15 cellular contexts compared by ENCODE assay signal in the genomic region with DNA sequence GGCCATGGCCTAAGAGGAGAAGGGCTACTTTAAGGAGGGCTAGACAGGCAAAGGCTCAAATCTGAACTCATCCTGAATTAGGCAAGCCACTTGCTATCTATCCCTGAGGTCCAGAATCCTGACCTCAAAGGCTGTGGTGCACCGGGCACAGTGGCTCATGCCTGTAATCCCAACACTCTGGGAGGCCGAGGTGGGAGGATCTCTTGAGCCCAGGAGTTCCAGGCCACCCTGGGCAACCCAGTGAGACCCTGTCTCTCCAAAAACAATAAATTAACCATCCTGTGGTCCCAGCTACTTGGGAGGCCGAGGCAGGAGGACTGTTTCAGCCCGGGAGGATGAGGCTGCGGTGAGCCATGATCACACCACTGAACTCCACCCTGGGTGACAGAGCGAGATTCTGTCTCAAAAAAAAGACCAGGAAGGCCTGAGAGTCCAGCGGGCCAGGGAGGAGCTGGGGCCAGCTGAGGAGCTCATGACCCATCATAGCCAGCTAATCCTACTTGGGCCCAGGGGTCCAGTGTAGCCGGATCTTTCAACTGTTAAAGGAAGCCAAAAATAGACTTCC. TPM values are rescaled to one million over a fixed set of nuclear protein-coding genes. Genes with fewer than 3 reads are reported as not detected.
DNase-seq lines count a peak whose midpoint lies in the region; ATAC-seq and TF ChIP-seq lines count a peak whose summit lies in the region.
"Had no signal": no experiment of that assay in that cellular context is flagged by ENCODE, and none has a peak within 500 bp of the region (broad histone marks: within the 10 kb centered on the region; RNA-seq: fewer than 3 reads in every experiment).

No MANE protein-coding gene starts in this region.

- WGBS in psoas muscle, 3 donors: 78 to 81% (median 80%) methylated on average over 8 of the region's 8 CpGs

- no peaks in the 10 kb centered on the region for H3K9me3 Mint-ChIP-seq in activated T-cell treated with anti-CD3 and anti-CD28 coated beads, Interleukin-2, amount 50 U/mL, for 24 hours
- H3K9me3 Mint-ChIP-seq in activated T-cell treated with anti-CD3 and anti-CD28 coated beads, Interleukin-2, amount 50 U/mL, for 72 hours: no peaks in the 10 kb centered on the region
- no peaks in the 10 kb centered on the region for H3K9me3 Mint-ChIP-seq in dendritic cell treated with granulocyte-macrophage colony-stimulating factor and Interleukin-4, amounts not matched to agents 40 ng/mL and 50 ng/mL, for 4 days

- no peak for ATAC-seq in activated T-cell treated with anti-CD3 and anti-CD28 coated beads, Interleukin-2, amount 50 U/mL, for 72 hours (replicated peaks in 1 of 2)
- ATAC-seq in T-helper 17 cell (no peak), psoas muscle (no peak)

- H3K27me3 Mint-ChIP-seq in activated T-cell treated with anti-CD3 and anti-CD28 coated beads, Interleukin-2, amount 50 U/mL, for 24 hours: no peaks in the 10 kb centered on the region
- no peaks in the 10 kb centered on the region for H3K27me3 Mint-ChIP-seq in activated T-cell treated with anti-CD3 and anti-CD28 coated beads, Interleukin-2, amount 50 U/mL, for 72 hours (ENCODE audit: low read depth)
- H3K27me3 Mint-ChIP-seq in T-helper 17 cell: no peaks in the 10 kb centered on the region
- no peaks in the 10 kb centered on the region for H3K27me3 Mint-ChIP-seq in dendritic cell treated with granulocyte-macrophage colony-stimulating factor and Interleukin-4, amounts not matched to agents 40 ng/mL and 50 ng/mL, for 4 days

- no peak for TF ChIP-seq CTCF in psoas muscle (IDR thresholded peaks at IDR 0.05)
- no peak for TF ChIP-seq CTCF in ascending aorta (IDR thresholded peaks at IDR 0.05)

- H3K27ac ChIP-seq in psoas muscle (peak overlapping the region; percentile 93), ascending aorta (no peak overlapping the region)
- H3K27ac ChIP-seq: 22Rv1, BLaER1 had no signal

- peaks cover 28% of the 10 kb centered on the region for H3K4me1 Mint-ChIP-seq in activated T-cell treated with anti-CD3 and anti-CD28 coated beads, Interleukin-2, amount 50 U/mL, for 24 hours (ENCODE audit: low read depth)
- peaks cover 30% of the 10 kb centered on the region for H3K4me1 Mint-ChIP-seq in activated T-cell treated with anti-CD3 and anti-CD28 coated beads, Interleukin-2, amount 50 U/mL, for 72 hours (ENCODE audit: low read depth)
- peaks cover 32% of the 10 kb centered on the region for H3K4me1 Mint-ChIP-seq in T-helper 17 cell
- peaks cover 42% of the 10 kb centered on the region for H3K4me1 Mint-ChIP-seq in dendritic cell treated with granulocyte-macrophage colony-stimulating factor and Interleukin-4, amounts not matched to agents 40 ng/mL and 50 ng/mL, for 4 days (ENCODE audit: low read depth)

- H3K9me3 ChIP-seq in T-helper 17 cell (ENCODE audit: control insufficient read depth, low read length, poor library complexity, severe bottlenecking): no peaks in the 10 kb centered on the region
- no peaks in the 10 kb centered on the region for H3K9me3 ChIP-seq in psoas muscle
- H3K9me3 ChIP-seq in ascending aorta: no peaks in the 10 kb centered on the region
- H3K9me3 ChIP-seq: BLaER1, HAP-1 had no signal

- H3K27ac Mint-ChIP-seq in activated T-cell treated with anti-CD3 and anti-CD28 coated beads, Interleukin-2, amount 50 U/mL, for 24 hours: peak overlapping the region; percentile 84
- no peak overlapping the region for H3K27ac Mint-ChIP-seq in activated T-cell treated with anti-CD3 and anti-CD28 coated beads, Interleukin-2, amount 50 U/mL, for 72 hours
- H3K27ac Mint-ChIP-seq in T-helper 17 cell: peak overlapping the region; percentile 41
- peak overlapping the region; percentile 13 for H3K27ac Mint-ChIP-seq in dendritic cell treated with granulocyte-macrophage colony-stimulating factor and Interleukin-4, amounts not matched to agents 40 ng/mL and 50 ng/mL, for 4 days

- intact Hi-C loops in dendritic cell treated with granulocyte-macrophage colony-stimulating factor and Interleukin-4, amounts not matched to agents 40 ng/mL and 50 ng/mL, for 4 days (cut with micrococcal nuclease): loop anchor here (10.0 kb wide), 1 partner anchor 150 kb away; the partner anchor contains the start of gene RNF44
- intact Hi-C loops in psoas muscle (cut with DNase I) (no loop called here), ascending aorta (cut with DNase I) (loop anchor here (10.0 kb wide), 2 partner anchors 260 to 620 kb away; partner anchors contain the start of genes TSPAN17 and UIMC1)

- H3K4me3 ChIP-seq in psoas muscle (no peak overlapping the region), ascending aorta (no peak overlapping the region)
- H3K4me3 ChIP-seq: BLaER1, HAP-1 had no signal

- H3K36me3 ChIP-seq in psoas muscle (ENCODE audit: insufficient read depth in 1 of 2, low read depth in 1 of 2) (peaks cover 7 to 51% of the 10 kb centered on the region in 2 donors), ascending aorta (peaks cover 21 to 39% of the 10 kb centered on the region in 2 donors)

- no peak overlapping the region for H3K4me3 Mint-ChIP-seq in activated T-cell treated with anti-CD3 and anti-CD28 coated beads, Interleukin-2, amount 50 U/mL, for 24 hours
- H3K4me3 Mint-ChIP-seq in activated T-cell treated with anti-CD3 and anti-CD28 coated beads, Interleukin-2, amount 50 U/mL, for 72 hours: no peak overlapping the region
- no peak overlapping the region for H3K4me3 Mint-ChIP-seq in T-helper 17 cell
- H3K4me3 Mint-ChIP-seq in dendritic cell treated with granulocyte-macrophage colony-stimulating factor and Interleukin-4, amounts not matched to agents 40 ng/mL and 50 ng/mL, for 4 days: no peak overlapping the region

- H3K4me1 ChIP-seq in psoas muscle: peaks cover 55% of the 10 kb centered on the region
- H3K4me1 ChIP-seq in ascending aorta: peaks cover 6 to 27% of the 10 kb centered on the region in 2 donors
- H3K4me1 ChIP-seq: HAP-1 had no signal

- no peak for DNase-seq in activated T-cell treated with anti-CD3 and anti-CD28 coated beads, Interleukin-2, amount 50 U/mL, for 24 hours
- DNase-seq in activated T-cell treated with anti-CD3 and anti-CD28 coated beads, Interleukin-2, amount 50 U/mL, for 72 hours: no peak
- DNase-seq in T-helper 17 cell (no peak), psoas muscle (peak in 1 of 2 donors; percentile 39), ascending aorta (ENCODE audit: low spot score in 2 of 2) (no peak), SIG-M5 (lab: John Stamatoyannopoulos, UW) (no peak)
- no peak for DNase-seq in central memory CD4-positive, alpha-beta T cell
- DNase-seq: AML-193, Calu3, DMS 273 treated with DMSO at 0.1 percent for 48 hours, DMS79 had no signal

- peaks cover 97% of the 10 kb centered on the region for H3K36me3 Mint-ChIP-seq in activated T-cell treated with anti-CD3 and anti-CD28 coated beads, Interleukin-2, amount 50 U/mL, for 24 hours (ENCODE audit: low read depth)
- H3K36me3 Mint-ChIP-seq in activated T-cell treated with anti-CD3 and anti-CD28 coated beads, Interleukin-2, amount 50 U/mL, for 72 hours (ENCODE audit: insufficient read depth in 2 of 2): peaks cover 10 to 39% of the 10 kb centered on the region in 2 donors
- H3K36me3 Mint-ChIP-seq in T-helper 17 cell (ENCODE audit: low read depth): no peaks in the 10 kb centered on the region
- H3K36me3 Mint-ChIP-seq in dendritic cell treated with granulocyte-macrophage colony-stimulating factor and Interleukin-4, amounts not matched to agents 40 ng/mL and 50 ng/mL, for 4 days (ENCODE audit: low read depth): peaks cover 75% of the 10 kb centered on the region

- no peaks in the 10 kb centered on the region for H3K27me3 ChIP-seq in psoas muscle (ENCODE audit: insufficient read depth in 3 of 3, low read length in 2 of 3)
- no peaks in the 10 kb centered on the region for H3K27me3 ChIP-seq in ascending aorta
- H3K27me3 ChIP-seq: BLaER1 had no signal

RNA-seq across cellular contexts. Expression of gene NOP16, which starts 4.0 kb away (rescaled TPM):
- total RNA-seq in activated T-cell treated with anti-CD3 and anti-CD28 coated beads, Interleukin-2, amount 50 U/mL, for 72 hours: 10 to 100 TPM; 41.8 to 42.3 TPM
- total RNA-seq in T-helper 17 cell (10 to 100 TPM; 17.9 to 19.2 TPM), psoas muscle (10 to 100 TPM; 35.6 to 76.2 (median 59.9) TPM), ascending aorta (not detected)
- 100 to 1,000 TPM in 1 of 3 donors, 10 to 100 TPM in 2; 87.5 to 206 (median 90.4) TPM for polyA plus RNA-seq in psoas muscle

RNA-seq across cellular contexts. Expression of gene HIGD2A, which starts 4.1 kb away (rescaled TPM):
- total RNA-seq in activated T-cell treated with anti-CD3 and anti-CD28 coated beads, Interleukin-2, amount 50 U/mL, for 72 hours: 100 to 1,000 TPM; 109 to 135 TPM
- total RNA-seq in T-helper 17 cell: 100 to 1,000 TPM; 119 to 135 TPM
- total RNA-seq in psoas muscle: 100 to 1,000 TPM; 181 to 215 (median 212) TPM
- 100 to 1,000 TPM; 223 to 429 (median 332) TPM for polyA plus RNA-seq in psoas muscle
- total RNA-seq in ascending aorta: 36.7 TPM

RNA-seq across cellular contexts. Expression of gene ARL10, which starts 19.2 kb away (rescaled TPM):
- total RNA-seq in activated T-cell treated with anti-CD3 and anti-CD28 coated beads, Interleukin-2, amount 50 U/mL, for 72 hours: 10 to 100 TPM in 1 of 2 donors, 1 to 10 TPM in 1; 7.5 to 14.0 TPM
- 1 to 10 TPM; 7.3 to 7.6 TPM for total RNA-seq in T-helper 17 cell
- total RNA-seq in psoas muscle: 1 to 10 TPM; 3.1 to 6.6 (median 5.0) TPM
- polyA plus RNA-seq in psoas muscle: 1 to 10 TPM; 1.6 to 5.3 (median 3.9) TPM
- total RNA-seq in ascending aorta: 2.7 TPM

RNA-seq across cellular contexts. Expression of gene KIAA1191, which starts 22.9 kb away (rescaled TPM):
- total RNA-seq in activated T-cell treated with anti-CD3 and anti-CD28 coated beads, Interleukin-2, amount 50 U/mL, for 72 hours: 10 to 100 TPM; 56.7 to 59.0 TPM
- total RNA-seq in T-helper 17 cell: 10 to 100 TPM; 73.9 to 76.7 TPM
- 100 to 1,000 TPM in 1 of 4 donors, 10 to 100 TPM in 3; 46.9 to 201 (median 74.3) TPM for total RNA-seq in psoas muscle
- 10 to 100 TPM; 27.0 to 70.4 (median 42.5) TPM for polyA plus RNA-seq in psoas muscle
- total RNA-seq in ascending aorta: 56.2 TPM

RNA-seq across cellular contexts. Expression of gene CLTB, which starts 31.9 kb away (rescaled TPM):
- 10 to 100 TPM; 38.1 to 41.9 TPM for total RNA-seq in activated T-cell treated with anti-CD3 and anti-CD28 coated beads, Interleukin-2, amount 50 U/mL, for 72 hours
- total RNA-seq in T-helper 17 cell (10 to 100 TPM; 65.3 to 69.4 TPM), psoas muscle (100 to 1,000 TPM; 162 to 223 (median 217) TPM), ascending aorta (189 TPM)
- 100 to 1,000 TPM; 246 to 413 (median 340) TPM for polyA plus RNA-seq in psoas muscle

Comparison
In these comparisons a context has a peak if more than half of its experiments do, and no peak if none do; other contexts are left out.
1. RNA of gene NOP16, which starts 4.0 kb away (total RNA-seq): 35.6 to 76.2 TPM in psoas muscle, 41.8 to 42.3 TPM in activated T-cell treated with anti-CD3 and anti-CD28 coated beads, Interleukin-2, amount 50 U/mL, for 72 hours and 17.9 to 19.2 TPM in T-helper 17 cell; not detected in ascending aorta (single experiment); every median in the first group is over 10 times any median in the second.
2. intact Hi-C loops: an anchor here in dendritic cell treated with granulocyte-macrophage colony-stimulating factor and Interleukin-4, amounts not matched to agents 40 ng/mL and 50 ng/mL, for 4 days (10.0 kb wide) and ascending aorta (10.0 kb wide); none called in psoas muscle.